In the genomic region with DNA sequence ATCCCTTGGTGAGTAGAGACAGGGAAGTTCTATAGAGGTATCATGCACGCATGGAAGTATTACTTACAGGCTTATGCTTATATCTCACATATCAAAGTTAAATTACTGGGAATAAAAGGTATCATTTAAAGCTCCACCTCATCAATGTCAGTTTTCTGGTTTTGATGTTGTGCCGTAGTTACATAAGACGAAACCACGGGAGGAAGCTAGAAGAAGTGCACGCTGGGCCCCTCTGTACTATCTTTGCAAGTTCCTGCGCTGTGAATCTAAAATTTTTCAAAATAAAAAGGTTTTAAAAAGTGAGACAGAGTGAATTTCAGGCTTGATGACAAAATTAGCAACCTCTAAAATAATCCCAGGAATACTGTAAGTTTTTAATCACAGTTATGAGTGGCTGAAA, we compare ENCODE assay signal across 14 cellular contexts.
DNase-seq lines count a peak whose midpoint lies in the region; ATAC-seq and TF ChIP-seq lines count a peak whose summit lies in the region.
"Had no signal": no experiment of that assay in that cellular context is flagged by ENCODE, and none has a peak within 500 bp of the region (broad histone marks: within the 10 kb centered on the region; RNA-seq: fewer than 3 reads in every experiment).

No MANE protein-coding gene starts in this region.

- POLR2A ChIA-PET in CD8-positive, alpha-beta T cell (lab: Charles Lee), result interaction anchor here (0.8 to 1.1 kb wide), 2 partner anchors 25 to 48 kb away, joined by 3 read pairs; no protein-coding TSS in a partner anchor
- POLR2A ChIA-PET in naive thymus-derived CD4-positive, alpha-beta T cell (lab: Charles Lee), result no interaction called here

- H3K27me3 Mint-ChIP-seq in activated naive CD4-positive, alpha-beta T cell treated with anti-CD3 and anti-CD28 coated beads for 36 hours (ENCODE audit: low read depth), result no peaks in the 10 kb centered on the region
- no peaks in the 10 kb centered on the region for H3K27me3 Mint-ChIP-seq in CD8-positive, alpha-beta T cell (ENCODE audit: low read depth)
- peaks cover 0 to 7% (median 3%) of the 10 kb centered on the region in 5 donors for H3K27me3 Mint-ChIP-seq in naive thymus-derived CD4-positive, alpha-beta T cell
- H3K27me3 Mint-ChIP-seq: CD4-positive, CD25-positive, alpha-beta regulatory T cell had no signal

- ATAC-seq in CD8-positive, alpha-beta T cell, result no peak
- no peak for ATAC-seq in naive thymus-derived CD4-positive, alpha-beta T cell
- ATAC-seq: GM23338 had no signal

- intact Hi-C loops in activated naive CD4-positive, alpha-beta T cell treated with anti-CD3 and anti-CD28 coated beads for 36 hours (cut with micrococcal nuclease), result loop anchor here (5.0 to 10.0 kb wide), 3 partner anchors 50 to 320 kb away; no protein-coding TSS in a partner anchor
- intact Hi-C loops in CD8-positive, alpha-beta T cell (cut with DNase I, micrococcal nuclease), result loop anchor here in 1 of 2 experiments (10.0 kb wide), 2 partner anchors 128 to 298 kb away; no protein-coding TSS in a partner anchor
- intact Hi-C loops in naive thymus-derived CD4-positive, alpha-beta T cell (cut with micrococcal nuclease), result loop anchor here in 1 of 2 donors (1.0 to 2.0 kb wide), 2 partner anchors 49 to 294 kb away; no protein-coding TSS in a partner anchor

- H3K27ac Mint-ChIP-seq in activated naive CD4-positive, alpha-beta T cell treated with anti-CD3 and anti-CD28 coated beads for 36 hours, result no peak overlapping the region
- H3K27ac Mint-ChIP-seq in CD8-positive, alpha-beta T cell, result peak overlapping the region; percentile 80
- peak overlapping the region in 7 of 9 donors; percentile 3 to 75 (median 45) for H3K27ac Mint-ChIP-seq in naive thymus-derived CD4-positive, alpha-beta T cell
- H3K27ac Mint-ChIP-seq: B cell; CD4-positive, CD25-positive, alpha-beta regulatory T cell; GM23338 had no signal

- CTCF ChIA-PET in activated naive CD4-positive, alpha-beta T cell treated with anti-CD3 and anti-CD28 coated beads for 36 hours (lab: Charles Lee), result interaction anchor here (0.6 to 4.5 kb wide), 5 partner anchors 10 to 69 kb away, joined by 3 to 24 read pairs (median 3); no protein-coding TSS in a partner anchor
- CTCF ChIA-PET in CD8-positive, alpha-beta T cell (lab: Charles Lee), result interaction anchor here (2.1 to 2.7 kb wide), 2 partner anchors 10 to 47 kb away, joined by 8 to 19 read pairs; no protein-coding TSS in a partner anchor
- CTCF ChIA-PET in naive thymus-derived CD4-positive, alpha-beta T cell (lab: Charles Lee), result interaction anchor here (0.7 kb wide), 1 partner anchor 19 kb away, joined by 3 read pairs; no protein-coding TSS in a partner anchor

- DNase-seq in activated naive CD4-positive, alpha-beta T cell treated with anti-CD3 and anti-CD28 coated beads for 36 hours, result peak; percentile 15
- no peak for DNase-seq in activated naive CD4-positive, alpha-beta T cell treated with Interleukin-2 at 50 U/mL for 16 hours
- DNase-seq in CD8-positive, alpha-beta T cell, result no peak
- peak in 4 of 9 donors; percentile 9 to 45 (median 38) for DNase-seq in naive thymus-derived CD4-positive, alpha-beta T cell
- DNase-seq in HK-2 (ENCODE audit: unreplicated experiment), result no peak
- no peak for DNase-seq in BE2C
- DNase-seq: C1 segment of cervical spinal cord, DMS79 treated with DMSO at 0.1 percent for 48 hours, GF-D8, HCEC 1CT, IMR-90 had no signal

- peaks cover 18% of the 10 kb centered on the region for H3K4me1 ChIP-seq in CD8-positive, alpha-beta T cell (ENCODE audit: insufficient read depth, low read length)
- no peaks in the 10 kb centered on the region for H3K4me1 ChIP-seq in naive thymus-derived CD4-positive, alpha-beta T cell (ENCODE audit: control insufficient read depth in 2 of 2, insufficient read depth in 2 of 2, low read length in 2 of 2)
- H3K4me1 ChIP-seq in BE2C, result no peaks in the 10 kb centered on the region

- H3K9me3 ChIP-seq in CD8-positive, alpha-beta T cell (ENCODE audit: low read length), result no peaks in the 10 kb centered on the region
- H3K9me3 ChIP-seq in naive thymus-derived CD4-positive, alpha-beta T cell (ENCODE audit: control insufficient read depth in 2 of 3, low read length in 3 of 3), result no peaks in the 10 kb centered on the region
- no peaks in the 10 kb centered on the region for H3K9me3 ChIP-seq in BE2C

- no peaks in the 10 kb centered on the region for H3K36me3 Mint-ChIP-seq in activated naive CD4-positive, alpha-beta T cell treated with anti-CD3 and anti-CD28 coated beads for 36 hours (ENCODE audit: low read depth)
- H3K36me3 Mint-ChIP-seq in CD8-positive, alpha-beta T cell, result no peaks in the 10 kb centered on the region
- no peaks in the 10 kb centered on the region for H3K36me3 Mint-ChIP-seq in naive thymus-derived CD4-positive, alpha-beta T cell
- H3K36me3 Mint-ChIP-seq: CD4-positive, CD25-positive, alpha-beta regulatory T cell had no signal

- H3K27me3 ChIP-seq in CD8-positive, alpha-beta T cell (ENCODE audit: insufficient read depth, low read length), result no peaks in the 10 kb centered on the region
- no peaks in the 10 kb centered on the region for H3K27me3 ChIP-seq in naive thymus-derived CD4-positive, alpha-beta T cell (ENCODE audit: control insufficient read depth in 2 of 2, insufficient read depth in 2 of 2, low read length in 2 of 2)
- H3K27me3 ChIP-seq in BE2C, result peaks cover 3% of the 10 kb centered on the region; the same call in 1 of the 2 replicates

- H3K4me3 ChIP-seq in CD8-positive, alpha-beta T cell (ENCODE audit: low read depth, low read length), result no peak overlapping the region
- H3K4me3 ChIP-seq in naive thymus-derived CD4-positive, alpha-beta T cell (ENCODE audit: low read length), result no peak overlapping the region
- H3K4me3 ChIP-seq in BE2C (ENCODE audit: low read depth, low read length), result no peak overlapping the region
- H3K4me3 ChIP-seq: GM23338 had no signal

- H3K4me1 Mint-ChIP-seq in activated naive CD4-positive, alpha-beta T cell treated with anti-CD3 and anti-CD28 coated beads for 36 hours (ENCODE audit: low read depth), result peaks cover 22% of the 10 kb centered on the region
- H3K4me1 Mint-ChIP-seq in CD8-positive, alpha-beta T cell (ENCODE audit: low read depth), result peaks cover 34% of the 10 kb centered on the region
- H3K4me1 Mint-ChIP-seq in naive thymus-derived CD4-positive, alpha-beta T cell, result peaks cover 0 to 38% (median 17%) of the 10 kb centered on the region in 7 donors
- H3K4me1 Mint-ChIP-seq: B cell; CD4-positive, CD25-positive, alpha-beta regulatory T cell; GM23338 had no signal

- no peak for TF ChIP-seq CTCF in CD8-positive, alpha-beta T cell (IDR thresholded peaks at IDR 0.05)
- TF ChIP-seq CTCF in BE2C (IDR thresholded peaks at IDR 0.05; ENCODE audit: low read depth, low read length), result no peak

- H3K4me3 Mint-ChIP-seq in activated naive CD4-positive, alpha-beta T cell treated with anti-CD3 and anti-CD28 coated beads for 36 hours, result no peak overlapping the region
- H3K4me3 Mint-ChIP-seq in CD8-positive, alpha-beta T cell, result peak overlapping the region; percentile 16
- H3K4me3 Mint-ChIP-seq in naive thymus-derived CD4-positive, alpha-beta T cell, result peak overlapping the region in 7 of 10 donors; percentile 2 to 67 (median 52)
- H3K4me3 Mint-ChIP-seq: B cell; CD4-positive, CD25-positive, alpha-beta regulatory T cell; GM23338 had no signal

- no peaks in the 10 kb centered on the region for H3K36me3 ChIP-seq in CD8-positive, alpha-beta T cell (ENCODE audit: insufficient read depth, low read length)
- no peaks in the 10 kb centered on the region for H3K36me3 ChIP-seq in naive thymus-derived CD4-positive, alpha-beta T cell (ENCODE audit: control insufficient read depth in 2 of 3, insufficient read depth in 3 of 3, low read length in 3 of 3)
- no peaks in the 10 kb centered on the region for H3K36me3 ChIP-seq in BE2C

- no peaks in the 10 kb centered on the region for H3K9me3 Mint-ChIP-seq in activated naive CD4-positive, alpha-beta T cell treated with anti-CD3 and anti-CD28 coated beads for 36 hours
- no peaks in the 10 kb centered on the region for H3K9me3 Mint-ChIP-seq in CD8-positive, alpha-beta T cell
- H3K9me3 Mint-ChIP-seq in naive thymus-derived CD4-positive, alpha-beta T cell, result no peaks in the 10 kb centered on the region
- H3K9me3 Mint-ChIP-seq: GM23338 had no signal

- H3K27ac ChIP-seq in CD8-positive, alpha-beta T cell (ENCODE audit: low read depth, low read length), result no peak overlapping the region
- H3K27ac ChIP-seq in naive thymus-derived CD4-positive, alpha-beta T cell (ENCODE audit: low read depth, low read length), result no peak overlapping the region
